In genomic region chr9:111034573-111035539, GRCh38 we compare ENCODE assay signal across 19 cellular contexts. TPM values are rescaled to one million over a fixed set of nuclear protein-coding genes. Genes with fewer than 3 reads are reported as not detected.
DNase-seq lines count a peak whose midpoint lies in the region; ATAC-seq and TF ChIP-seq lines count a peak whose summit lies in the region.
"Had no signal": no experiment of that assay in that cellular context is flagged by ENCODE, and none has a peak within 500 bp of the region (broad histone marks: within the 10 kb centered on the region; RNA-seq: fewer than 3 reads in every experiment).

No MANE protein-coding gene starts in this region.

- H3K27ac Mint-ChIP-seq in neural crest cell (ENCODE audit: unreplicated experiment): no peak overlapping the region
- H3K27ac Mint-ChIP-seq in naive thymus-derived CD8-positive, alpha-beta T cell: peak overlapping the region in 1 of 10 donors; percentile 0
- H3K27ac Mint-ChIP-seq: activated B cell treated with CpG ODN at 0.5 μM for 24 hours; activated naive CD8-positive, alpha-beta T cell treated with anti-CD3 and anti-CD28 coated beads, Interleukin-2, amount 10 ng/mL, durations not matched to agents 7 days and 5 days; naive B cell had no signal

- H3K4me1 ChIP-seq in right atrium auricular region: peaks cover 0 to 17% of the 10 kb centered on the region in 2 donors
- H3K4me1 ChIP-seq: colonic mucosa had no signal

- POLR2A ChIA-PET in naive thymus-derived CD8-positive, alpha-beta T cell (lab: Charles Lee): no interaction called here

- H3K9me3 ChIP-seq in right atrium auricular region: no peaks in the 10 kb centered on the region
- H3K9me3 ChIP-seq: colonic mucosa, tibial artery had no signal

- H3K9me3 Mint-ChIP-seq in neural crest cell: no peaks in the 10 kb centered on the region
- H3K9me3 Mint-ChIP-seq in naive thymus-derived CD8-positive, alpha-beta T cell: peaks cover 0 to 8% (median 0%) of the 10 kb centered on the region in 9 donors
- H3K9me3 Mint-ChIP-seq: activated B cell treated with CpG ODN at 0.5 μM for 24 hours; activated naive CD8-positive, alpha-beta T cell treated with anti-CD3 and anti-CD28 coated beads, Interleukin-2, amount 10 ng/mL, durations not matched to agents 7 days and 5 days had no signal

- no peaks in the 10 kb centered on the region for H3K36me3 ChIP-seq in right atrium auricular region
- H3K36me3 ChIP-seq: colonic mucosa had no signal

- H3K27me3 Mint-ChIP-seq in neural crest cell (ENCODE audit: low read depth): peaks cover 40% of the 10 kb centered on the region
- H3K27me3 Mint-ChIP-seq in naive thymus-derived CD8-positive, alpha-beta T cell: peaks cover 26 to 52% (median 41%) of the 10 kb centered on the region in 5 donors

- ATAC-seq in Right ventricle myocardium inferior: no peak
- ATAC-seq in naive thymus-derived CD8-positive, alpha-beta T cell: no peak

- intact Hi-C loops in Right ventricle myocardium inferior (cut with DNase I): loop anchor here (5.0 kb wide), 1 partner anchor 262 kb away; no protein-coding TSS in a partner anchor

- H3K4me3 Mint-ChIP-seq in neural crest cell: peak overlapping the region; percentile 72
- no peak overlapping the region for H3K4me3 Mint-ChIP-seq in naive thymus-derived CD8-positive, alpha-beta T cell
- H3K4me3 Mint-ChIP-seq: activated B cell treated with CpG ODN at 0.5 μM for 24 hours; activated naive CD8-positive, alpha-beta T cell treated with anti-CD3 and anti-CD28 coated beads, Interleukin-2, amount 10 ng/mL, durations not matched to agents 7 days and 5 days had no signal

- peaks cover 3% of the 10 kb centered on the region for H3K36me3 Mint-ChIP-seq in neural crest cell (ENCODE audit: low read depth)
- peaks cover 0 to 10% (median 3%) of the 10 kb centered on the region in 3 donors for H3K36me3 Mint-ChIP-seq in naive thymus-derived CD8-positive, alpha-beta T cell
- H3K36me3 Mint-ChIP-seq: activated naive CD8-positive, alpha-beta T cell treated with anti-CD3 and anti-CD28 coated beads, Interleukin-2, amount 10 ng/mL, durations not matched to agents 7 days and 5 days had no signal

- H3K4me1 Mint-ChIP-seq in neural crest cell: peaks cover 36% of the 10 kb centered on the region
- H3K4me1 Mint-ChIP-seq in naive thymus-derived CD8-positive, alpha-beta T cell: peaks cover 6 to 19% (median 14%) of the 10 kb centered on the region in 4 donors

- H3K27ac ChIP-seq in right atrium auricular region (peak overlapping the region; percentile 84 to 85), coronary artery (peak overlapping the region in 1 of 2 donors; percentile 57)
- H3K27ac ChIP-seq: SJSA1 had no signal

- TF ChIP-seq CTCF in right atrium auricular region (IDR thresholded peaks at IDR 0.05) (no peak), coronary artery (IDR thresholded peaks at IDR 0.05) (no peak), neural crest cell (conservative IDR thresholded peaks at IDR 0.05) (no peak)

- H3K27me3 ChIP-seq in right atrium auricular region: peaks cover 0 to 3% of the 10 kb centered on the region in 2 donors
- H3K27me3 ChIP-seq: colonic mucosa, SJSA1, tibial artery had no signal

- peak overlapping the region; percentile 4 to 9 for H3K4me3 ChIP-seq in right atrium auricular region
- H3K4me3 ChIP-seq in coronary artery: peak overlapping the region; percentile 38
- H3K4me3 ChIP-seq: SJSA1 had no signal

- DNase-seq in right atrium auricular region (ENCODE audit: low spot score) (no peak), Right ventricle myocardium inferior (ENCODE audit: missing footprints) (no peak), coronary artery (ENCODE audit: low spot score) (no peak), neural crest cell (ENCODE audit: low read depth, low spot score) (no peak), NCI-H446 (lab: John Stamatoyannopoulos, UW) (no peak), SW 1271 (lab: John Stamatoyannopoulos, UW) (no peak), HPDE6-E6E7 (ENCODE audit: extremely low spot score) (no peak)
- DNase-seq in naive thymus-derived CD8-positive, alpha-beta T cell: no peak
- DNase-seq: ACHN; activated B cell treated with CpG ODN at 0.5 μM for 24 hours; activated naive CD8-positive, alpha-beta T cell treated with anti-CD3 and anti-CD28 coated beads, Interleukin-2, amount 10 ng/mL, durations not matched to agents 7 days and 5 days; colonic mucosa; glutamatergic neuron; Karpas-422; kidney; naive B cell; NCI-H2081; tibial artery had no signal

RNA-seq across cellular contexts. Expression of gene LPAR1, which starts 3.4 kb away (rescaled TPM):
- total RNA-seq in right atrium auricular region: 10 to 100 TPM; 20.2 to 48.2 TPM
- 13.8 TPM for total RNA-seq in Right ventricle myocardium inferior
- 10.2 and 11.3 TPM in 2 replicates for total RNA-seq in neural crest cell
- total RNA-seq in naive thymus-derived CD8-positive, alpha-beta T cell: not detected
- polyA plus RNA-seq in naive thymus-derived CD8-positive, alpha-beta T cell: not detected
- total RNA-seq: activated B cell treated with CpG ODN at 0.5 μM for 24 hours had no signal
